In the genomic region with DNA sequence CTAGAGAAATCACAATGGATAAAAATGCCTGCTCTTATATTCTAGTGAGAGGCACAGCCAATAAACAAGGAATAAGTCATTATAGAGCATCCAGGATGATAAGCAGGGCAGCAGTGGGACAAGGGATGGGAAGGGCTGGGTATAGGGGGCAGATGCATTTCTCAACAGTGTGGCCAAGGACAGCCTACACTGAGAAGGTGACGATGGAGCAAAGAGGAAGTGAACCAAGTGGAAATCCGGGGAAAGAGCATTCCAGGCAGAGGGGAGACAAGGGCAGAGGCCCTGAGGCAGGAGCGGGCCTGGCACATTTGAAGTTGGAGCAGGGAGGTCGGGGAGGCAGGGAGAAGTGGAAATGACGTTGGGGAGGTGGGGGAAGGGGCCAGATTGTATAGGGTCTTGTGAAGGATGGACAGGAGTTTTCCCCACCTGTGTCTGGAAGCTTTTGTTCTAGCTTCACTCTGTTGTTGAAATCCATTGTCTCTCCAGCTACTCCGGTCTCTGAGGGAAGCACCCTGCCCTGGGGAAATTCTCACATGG, we compare ENCODE assay signal across 15 cellular contexts. TPM values are rescaled to one million over a fixed set of nuclear protein-coding genes. Genes with fewer than 3 reads are reported as not detected.
A peak's percentile ranks its signal among the peaks of the same experiment; 100 is the strongest.
DNase-seq lines count a peak whose midpoint lies in the region; ATAC-seq and TF ChIP-seq lines count a peak whose summit lies in the region.
"Had no signal": no experiment of that assay in that cellular context is flagged by ENCODE, and none has a peak within 500 bp of the region (broad histone marks: within the 10 kb centered on the region; RNA-seq: fewer than 3 reads in every experiment).

No MANE protein-coding gene starts in this region.

- H3K4me2 ChIP-seq in Karpas-422 (ENCODE audit: low read depth, low read length, poor library complexity, severe bottlenecking) (peak overlapping the region; percentile 66), mesenchymal stem cell (ENCODE audit: low read length, poor library complexity, severe bottlenecking) (no peak overlapping the region)

- no peaks in the 10 kb centered on the region for H3K79me1 ChIP-seq in mesenchymal stem cell (replicated peaks; ENCODE audit: low read length, poor library complexity, severe bottlenecking)

- 66% methylated on average over 6 of the region's 6 CpGs for WGBS in mesenchymal stem cell

- H2BK12ac ChIP-seq in mesenchymal stem cell (ENCODE audit: low read length in 2 of 2): no peak overlapping the region

- H3K4me3 Mint-ChIP-seq in CD4-positive, CD25-positive, alpha-beta regulatory T cell: peak overlapping the region in 1 of 4 donors; percentile 56
- H3K4me3 Mint-ChIP-seq in T-helper 17 cell: no peak overlapping the region

- TF ChIP-seq CTCF in foreskin fibroblast (IDR thresholded peaks at IDR 0.05; ENCODE audit: low read depth, low read length) (no peak), coronary artery (IDR thresholded peaks at IDR 0.05) (no peak)

- H3K27me3 ChIP-seq in CD4-positive, CD25-positive, alpha-beta regulatory T cell (ENCODE audit: control insufficient read depth, insufficient read depth, low read length): no peaks in the 10 kb centered on the region
- H3K27me3 ChIP-seq in Karpas-422 (ENCODE audit: low read length) (no peaks in the 10 kb centered on the region), mesenchymal stem cell (ENCODE audit: control insufficient read depth in 1 of 2, insufficient read depth in 1 of 2, low read length in 2 of 2) (peaks cover 0 to 59% of the 10 kb centered on the region in 2 experiments)

- peaks cover 0 to 44% (median 18%) of the 10 kb centered on the region in 4 donors for H3K4me1 Mint-ChIP-seq in CD4-positive, CD25-positive, alpha-beta regulatory T cell
- H3K4me1 Mint-ChIP-seq in T-helper 17 cell: peaks cover 29% of the 10 kb centered on the region

- no peak overlapping the region for H3K4ac ChIP-seq in mesenchymal stem cell (ENCODE audit: low read depth in 1 of 2, low read length in 2 of 2)

- no peak for DNase-seq in CD4-positive, CD25-positive, alpha-beta regulatory T cell
- no peak for DNase-seq in Karpas-422
- DNase-seq in T-helper 17 cell: no peak
- no peak for DNase-seq in mesenchymal stem cell
- no peak for DNase-seq in DMS53 treated with DMSO at 0.1 percent for 48 hours (lab: John Stamatoyannopoulos, UW; ENCODE audit: unreplicated experiment)
- DNase-seq in foreskin fibroblast: no peak
- no peak for DNase-seq in coronary artery (ENCODE audit: low spot score)
- DNase-seq: EL, HCEC 1CT, NCI-H1105 treated with DMSO at 0.1 percent for 48 hours, NCI-H187 treated with DMSO at 0.1 percent for 48 hours, NCI-H446, NCI-H748 treated with DMSO at 0.1 percent for 48 hours, SHP77 had no signal

- no peaks in the 10 kb centered on the region for H3K36me3 ChIP-seq in CD4-positive, CD25-positive, alpha-beta regulatory T cell (ENCODE audit: control insufficient read depth, insufficient read depth, low read length)
- H3K36me3 ChIP-seq in Karpas-422 (ENCODE audit: insufficient read depth, low read length) (no peaks in the 10 kb centered on the region), mesenchymal stem cell (ENCODE audit: control insufficient read depth in 1 of 2, insufficient read depth in 2 of 2, low read depth in 1 of 2, low read length in 2 of 2) (no peaks in the 10 kb centered on the region)

- H3K36me3 Mint-ChIP-seq in CD4-positive, CD25-positive, alpha-beta regulatory T cell: no peaks in the 10 kb centered on the region
- H3K36me3 Mint-ChIP-seq in T-helper 17 cell (ENCODE audit: low read depth): peaks cover 9% of the 10 kb centered on the region

- H3K79me2 ChIP-seq in Karpas-422 (ENCODE audit: low read length): no peaks in the 10 kb centered on the region

- no peaks in the 10 kb centered on the region for H3K9me3 ChIP-seq in CD4-positive, CD25-positive, alpha-beta regulatory T cell (ENCODE audit: control insufficient read depth in 2 of 2, low read length in 2 of 2)
- no peaks in the 10 kb centered on the region for H3K9me3 ChIP-seq in Karpas-422 (ENCODE audit: low read length)
- H3K9me3 ChIP-seq in T-helper 17 cell (ENCODE audit: control insufficient read depth, low read length, poor library complexity, severe bottlenecking): no peaks in the 10 kb centered on the region
- no peaks in the 10 kb centered on the region for H3K9me3 ChIP-seq in mesenchymal stem cell (ENCODE audit: control insufficient read depth, low read length)

- H3K9me3 Mint-ChIP-seq in CD4-positive, CD25-positive, alpha-beta regulatory T cell: peaks cover 0 to 2% (median 0%) of the 10 kb centered on the region in 7 donors

- H3K9ac ChIP-seq in Karpas-422 (ENCODE audit: low read length) (peak overlapping the region; percentile 56), mesenchymal stem cell (ENCODE audit: low read length) (no peak overlapping the region)

- H3K18ac ChIP-seq in mesenchymal stem cell (ENCODE audit: low read depth in 1 of 2, low read length in 2 of 2): no peak overlapping the region

- H4K20me1 ChIP-seq in Karpas-422 (ENCODE audit: insufficient read depth, low read depth, low read length): no peaks in the 10 kb centered on the region

- no peak overlapping the region for H2BK15ac ChIP-seq in mesenchymal stem cell (ENCODE audit: low read depth, poor library complexity, severe bottlenecking)

- no peak overlapping the region for H3K27ac ChIP-seq in CD4-positive, CD25-positive, alpha-beta regulatory T cell (ENCODE audit: insufficient read depth, low read length, poor library complexity, severe bottlenecking)
- H3K27ac ChIP-seq in Karpas-422 (ENCODE audit: low read length) (peak overlapping the region; percentile 62; the same call in 1 of the 2 replicates), mesenchymal stem cell (ENCODE audit: low read length, poor library complexity, severe bottlenecking) (no peak overlapping the region), coronary artery (no peak overlapping the region)

- H2AK5ac ChIP-seq in mesenchymal stem cell (ENCODE audit: low read length, severe bottlenecking): peak overlapping the region; percentile 6

- no peak overlapping the region for H2BK120ac ChIP-seq in mesenchymal stem cell (ENCODE audit: low read depth, low read length)

- H2AFZ ChIP-seq in Karpas-422 (ENCODE audit: low read length) (no peak overlapping the region; the same call in 1 of the 2 replicates), mesenchymal stem cell (ENCODE audit: low read depth, low read length) (no peak overlapping the region)

- H3K14ac ChIP-seq in mesenchymal stem cell (ENCODE audit: low read length in 2 of 2): no peak overlapping the region

- no peak overlapping the region for H4K91ac ChIP-seq in mesenchymal stem cell (ENCODE audit: low read length)

- peak overlapping the region; percentile 29 to 72 (median 33) for H3K27ac Mint-ChIP-seq in CD4-positive, CD25-positive, alpha-beta regulatory T cell
- peak overlapping the region; percentile 78 for H3K27ac Mint-ChIP-seq in T-helper 17 cell

- H3K4me1 ChIP-seq in CD4-positive, CD25-positive, alpha-beta regulatory T cell (ENCODE audit: control insufficient read depth, insufficient read depth, low read length, poor library complexity, severe bottlenecking): peaks cover 10% of the 10 kb centered on the region
- H3K4me1 ChIP-seq in Karpas-422 (ENCODE audit: low read length) (peaks cover 36% of the 10 kb centered on the region), mesenchymal stem cell (ENCODE audit: control insufficient read depth, insufficient read depth, low read depth, low read length) (peaks cover 19% of the 10 kb centered on the region)

- H3K4me3 ChIP-seq in CD4-positive, CD25-positive, alpha-beta regulatory T cell (ENCODE audit: low read depth, low read length): no peak overlapping the region
- H3K4me3 ChIP-seq in Karpas-422 (ENCODE audit: low read length): peak overlapping the region; percentile 41; the same call in 1 of the 2 replicates
- H3K4me3 ChIP-seq in mesenchymal stem cell (ENCODE audit: insufficient read depth in 1 of 2, low read depth in 1 of 2, low read length in 2 of 2): no peak overlapping the region
- no peak overlapping the region for H3K4me3 ChIP-seq in foreskin fibroblast (ENCODE audit: low read depth in 1 of 2, low read length in 2 of 2)
- H3K4me3 ChIP-seq in coronary artery: no peak overlapping the region

- H3K23ac ChIP-seq in mesenchymal stem cell (ENCODE audit: low read length in 2 of 2): no peak overlapping the region

- no peak overlapping the region for H2BK5ac ChIP-seq in mesenchymal stem cell (ENCODE audit: low read depth, low read length, poor library complexity, severe bottlenecking)

- H3K27me3 Mint-ChIP-seq in CD4-positive, CD25-positive, alpha-beta regulatory T cell: peaks cover 17% of the 10 kb centered on the region
- H3K27me3 Mint-ChIP-seq in T-helper 17 cell: no peaks in the 10 kb centered on the region

- no peak overlapping the region for H4K8ac ChIP-seq in mesenchymal stem cell (ENCODE audit: low read length)

- H3K9me2 ChIP-seq in Karpas-422 (replicated peaks; ENCODE audit: insufficient read depth, low read length): no peaks in the 10 kb centered on the region

- ATAC-seq in CD4-positive, CD25-positive, alpha-beta regulatory T cell (ENCODE audit: low read depth in 2 of 2): no peak
- ATAC-seq in T-helper 17 cell: no peak
- no peak for ATAC-seq in HG03039 (IDR thresholded peaks at IDR 0.05; ENCODE audit: unreplicated experiment)

RNA-seq across cellular contexts. Expression of gene TMEM177, which starts 17.6 kb away (rescaled TPM):
- total RNA-seq in CD4-positive, CD25-positive, alpha-beta regulatory T cell: 6.3 TPM
- 10 to 100 TPM in 3 of 4 donors, 1 to 10 TPM in 1; 6.3 to 15.5 (median 12.2) TPM for polyA plus RNA-seq in CD4-positive, CD25-positive, alpha-beta regulatory T cell
- total RNA-seq in Karpas-422 (2014; rRNA removed; shearing (Covaris generic); ENCODE audit: low replicate concordance): 22.9 and 36.9 TPM in 2 replicates
- total RNA-seq in T-helper 17 cell: 1 to 10 TPM; 3.1 to 4.1 TPM
- polyA plus RNA-seq in mesenchymal stem cell (2013, experiment 1 of 2): 4.8 TPM
- 4.5 TPM for polyA plus RNA-seq in mesenchymal stem cell (2013, experiment 2 of 2)
